In genomic region chr2:233088598-233089345, GRCh38 we compare ENCODE assay signal across 1 cellular context.
TF ChIP-seq lines count a peak whose summit lies in the region.

No MANE protein-coding gene starts in this region.

TF ChIP-seq in K562, 482 proteins besides CTCF, POLR2A, EP300 and RAD21:
- TF ChIP-seq HNRNPLL (IDR thresholded peaks at IDR 0.05; ENCODE audit: low read depth, low read length, poor library complexity, severe bottlenecking), result no peak
- TF ChIP-seq BHLHE40 (IDR thresholded peaks at IDR 0.05; ENCODE audit: low read length), result no peak
- no peak for TF ChIP-seq ZFP36 (IDR thresholded peaks at IDR 0.05; ENCODE audit: low read depth, low read length, partially characterized antibody)
- no peak for TF ChIP-seq ZBTB9 (CRISPR knock-in tag; IDR thresholded peaks at IDR 0.05)
- no peak for TF ChIP-seq CHAMP1 (IDR thresholded peaks at IDR 0.05)
- no peak for TF ChIP-seq CSDE1 (IDR thresholded peaks at IDR 0.05)
- TF ChIP-seq SOX6 (IDR thresholded peaks at IDR 0.05), result no peak
- no peak for TF ChIP-seq HINFP (tag; conservative IDR thresholded peaks at IDR 0.05; ENCODE audit: low read depth)
- no peak for TF ChIP-seq L3MBTL2 (IDR thresholded peaks at IDR 0.05)
- no peak for TF ChIP-seq HNRNPH1 (optimal IDR thresholded peaks at IDR 0.05; ENCODE audit: low read depth, low read length)
